Comparison of ENCODE assay signal across 9 cellular contexts in the genomic region with DNA sequence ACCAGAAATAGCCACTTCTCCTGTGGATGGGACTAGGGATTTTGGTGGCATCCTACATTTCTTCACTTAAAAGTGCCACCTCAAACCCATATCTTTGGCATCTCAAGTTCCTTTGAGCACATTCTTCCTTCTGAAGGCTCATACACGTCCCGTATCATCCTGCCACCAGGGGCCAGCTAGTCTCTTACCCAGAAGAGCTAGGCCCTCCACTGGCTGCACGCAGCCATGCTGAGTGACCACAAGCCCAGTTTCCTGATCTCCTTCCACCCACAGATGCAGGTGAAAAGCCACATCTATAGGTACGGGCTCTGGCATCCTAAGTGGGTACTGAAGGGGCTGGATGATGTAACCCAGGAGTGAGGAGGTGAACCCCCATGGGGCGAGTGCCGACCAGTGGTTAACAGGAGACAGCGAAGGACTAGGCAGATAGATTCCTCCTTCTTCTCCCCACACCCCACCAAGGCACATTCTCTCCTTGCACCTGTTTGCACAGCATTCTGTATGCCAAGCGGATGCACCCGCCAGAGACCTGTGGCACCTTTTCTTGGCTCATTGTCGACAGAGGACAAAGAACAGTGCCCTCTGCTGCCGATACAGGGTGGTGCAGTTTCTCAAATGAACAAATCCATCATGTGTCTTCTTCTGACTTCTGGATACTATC. TPM values are rescaled to one million over a fixed set of nuclear protein-coding genes. Genes with fewer than 3 reads are reported as not detected.
DNase-seq lines count a peak whose midpoint lies in the region; ATAC-seq lines count a peak whose summit lies in the region.
"Had no signal": no experiment of that assay in that cellular context is flagged by ENCODE, and none has a peak within 500 bp of the region (broad histone marks: within the 10 kb centered on the region; RNA-seq: fewer than 3 reads in every experiment).

No MANE protein-coding gene starts in this region.

- no peak overlapping the region for H3K27ac ChIP-seq in mesendoderm (ENCODE audit: low read depth, low read length)

- H3K79me2 ChIP-seq in mesendoderm (ENCODE audit: control insufficient read depth, insufficient read depth, low read length) = no peaks in the 10 kb centered on the region

- H3K36me3 ChIP-seq in mesendoderm (ENCODE audit: control insufficient read depth, insufficient read depth, low read length) = no peaks in the 10 kb centered on the region

- H3K9me3 Mint-ChIP-seq in stimulated activated naive B cell treated with anti-CD40 and anti-IgM and Interleukin-4, amounts not matched to agents 10 μg/mL and 1 μg/mL and 100 μg/mL, for 72 hours = no peaks in the 10 kb centered on the region
- H3K9me3 Mint-ChIP-seq: memory B cell had no signal

- no peak overlapping the region for H3K4ac ChIP-seq in mesendoderm (ENCODE audit: low read depth, low read length)

- no peak overlapping the region for H3K56ac ChIP-seq in mesendoderm (ENCODE audit: low read length)

- no peak overlapping the region for H3K27ac Mint-ChIP-seq in stimulated activated naive B cell treated with anti-CD40 and anti-IgM and Interleukin-4, amounts not matched to agents 10 μg/mL and 1 μg/mL and 100 μg/mL, for 72 hours
- H3K27ac Mint-ChIP-seq: memory B cell had no signal

- DNase-seq in activated gamma-delta T cell treated with Interleukin-2 at 50 U/mL for 16 hours (peak; percentile 68), activated gamma-delta T cell (lab: John Stamatoyannopoulos, UW) (no peak), NCI-H2029 (lab: John Stamatoyannopoulos, UW) (peak; percentile 66), dermis blood vessel endothelial cell (peak; percentile 81), mesendoderm (peak; percentile 71), DMS153 treated with DMSO at 0.1 percent for 48 hours (lab: John Stamatoyannopoulos, UW; ENCODE audit: unreplicated experiment) (no peak)
- peak; percentile 83 for DNase-seq in activated CD4-positive, alpha-beta T cell treated with anti-CD3 and anti-CD28 coated beads for 48 hours
- no peak for DNase-seq in stimulated activated naive B cell treated with anti-CD40 and anti-IgM and Interleukin-4, amounts not matched to agents 10 μg/mL and 1 μg/mL and 100 μg/mL, for 72 hours

- H2BK15ac ChIP-seq in mesendoderm (replicated peaks; ENCODE audit: low read depth) = no peak overlapping the region

- H3K79me1 ChIP-seq in mesendoderm (ENCODE audit: low read length) = no peaks in the 10 kb centered on the region

- no peak overlapping the region for H2AK5ac ChIP-seq in mesendoderm (ENCODE audit: low read length)

- no peak overlapping the region for H3K4me2 ChIP-seq in mesendoderm (ENCODE audit: low read length)

- H4K5ac ChIP-seq in mesendoderm (ENCODE audit: low read length) = no peak overlapping the region

- no peaks in the 10 kb centered on the region for H3K4me1 ChIP-seq in mesendoderm (ENCODE audit: control insufficient read depth, low read depth, low read length)

- H2BK5ac ChIP-seq in mesendoderm (ENCODE audit: low read length) = no peak overlapping the region

- H3K23ac ChIP-seq in mesendoderm (ENCODE audit: low read length) = no peak overlapping the region

- no peaks in the 10 kb centered on the region for H3K36me3 Mint-ChIP-seq in stimulated activated naive B cell treated with anti-CD40 and anti-IgM and Interleukin-4, amounts not matched to agents 10 μg/mL and 1 μg/mL and 100 μg/mL, for 72 hours
- H3K36me3 Mint-ChIP-seq: memory B cell had no signal

- no peaks in the 10 kb centered on the region for H3K27me3 ChIP-seq in mesendoderm (ENCODE audit: insufficient read depth, low read length, poor library complexity)

- no peak overlapping the region for H2BK120ac ChIP-seq in mesendoderm (ENCODE audit: low read depth, low read length)

- H4K8ac ChIP-seq in mesendoderm (ENCODE audit: low read depth, low read length) = no peak overlapping the region

- no peak overlapping the region for H3K9ac ChIP-seq in mesendoderm (ENCODE audit: low read length)

- no peaks in the 10 kb centered on the region for H3K4me1 Mint-ChIP-seq in stimulated activated naive B cell treated with anti-CD40 and anti-IgM and Interleukin-4, amounts not matched to agents 10 μg/mL and 1 μg/mL and 100 μg/mL, for 72 hours

- H3K27me3 Mint-ChIP-seq in stimulated activated naive B cell treated with anti-CD40 and anti-IgM and Interleukin-4, amounts not matched to agents 10 μg/mL and 1 μg/mL and 100 μg/mL, for 72 hours = peaks cover 0 to 3% of the 10 kb centered on the region in 2 donors

- peak; percentile 38 to 61 for ATAC-seq in stimulated activated naive B cell treated with anti-CD40 and anti-IgM and Interleukin-4, amounts not matched to agents 10 μg/mL and 1 μg/mL and 100 μg/mL, for 72 hours (replicated peaks)

- H3K18ac ChIP-seq in mesendoderm (ENCODE audit: low read length) = no peak overlapping the region

- no peak overlapping the region for H3K4me3 Mint-ChIP-seq in stimulated activated naive B cell treated with anti-CD40 and anti-IgM and Interleukin-4, amounts not matched to agents 10 μg/mL and 1 μg/mL and 100 μg/mL, for 72 hours
- H3K4me3 Mint-ChIP-seq: memory B cell had no signal

- WGBS in mesendoderm (ENCODE audit: extremely low coverage, insufficient coverage, low lambda C conversion rate) = no CpG with 5 or more reads among the region's 11 CpGs

- no peak overlapping the region for H3K4me3 ChIP-seq in mesendoderm (ENCODE audit: low read length)

RNA-seq across cellular contexts. Expression of a gene that starts 14.4 kb away (rescaled TPM):
- 0.74 and 0.85 TPM in 2 replicates for total RNA-seq in dermis blood vessel endothelial cell
- not detected for polyA plus RNA-seq in mesendoderm (2013, experiment 1 of 2)
- not detected for polyA plus RNA-seq in mesendoderm (2013, experiment 2 of 2)

RNA-seq across cellular contexts. Expression of a gene that starts 43.7 kb away (rescaled TPM):
- 341 and 471 TPM in 2 replicates for total RNA-seq in dermis blood vessel endothelial cell
- 1.9 TPM for polyA plus RNA-seq in mesendoderm (2013, experiment 1 of 2)
- 2.4 TPM for polyA plus RNA-seq in mesendoderm (2013, experiment 2 of 2)

Comparison
In these comparisons a context has a peak if more than half of its experiments do, and no peak if none do; other contexts are left out.
1. DNase-seq: peak in activated gamma-delta T cell treated with Interleukin-2 at 50 U/mL for 16 hours (single experiment), NCI-H2029 (single experiment), activated CD4-positive, alpha-beta T cell treated with anti-CD3 and anti-CD28 coated beads for 48 hours (single experiment), dermis blood vessel endothelial cell (single experiment) and mesendoderm (single experiment); none in activated gamma-delta T cell (single experiment), stimulated activated naive B cell treated with anti-CD40 and anti-IgM and Interleukin-4, amounts not matched to agents 10 μg/mL and 1 μg/mL and 100 μg/mL, for 72 hours (single experiment) and DMS153 treated with DMSO at 0.1 percent for 48 hours (single experiment).